18 cellular contexts compared by ENCODE assay signal in genomic region chr6:106101466-106101865, GRCh38. TPM values are rescaled to one million over a fixed set of nuclear protein-coding genes. Genes with fewer than 3 reads are reported as not detected.
DNase-seq lines count a peak whose midpoint lies in the region; ATAC-seq and TF ChIP-seq lines count a peak whose summit lies in the region.
"Had no signal": no experiment of that assay in that cellular context is flagged by ENCODE, and none has a peak within 500 bp of the region (broad histone marks: within the 10 kb centered on the region; RNA-seq: fewer than 3 reads in every experiment).

No MANE protein-coding gene starts in this region.

- peak overlapping the region; percentile 82 for H3K4me3 Mint-ChIP-seq in activated CD4-positive, alpha-beta T cell treated with anti-CD3 and anti-CD28 coated beads for 36 hours
- peak overlapping the region; percentile 99 for H3K4me3 Mint-ChIP-seq in T-helper 17 cell
- H3K4me3 Mint-ChIP-seq in stimulated activated memory B cell treated with anti-CD40 and anti-IgM and Interleukin-4, amounts not matched to agents 10 μg/mL and 1 μg/mL and 100 μg/mL, for 72 hours, result no peak overlapping the region
- H3K4me3 Mint-ChIP-seq: nephron progenitor cell had no signal

- no peak overlapping the region for H3K4me3 ChIP-seq in brain microvascular endothelial cell (ENCODE audit: low read depth, low read length)
- H3K4me3 ChIP-seq: K562 had no signal

- H3K27me3 Mint-ChIP-seq in activated CD4-positive, alpha-beta T cell treated with anti-CD3 and anti-CD28 coated beads for 36 hours, result peaks cover 8% of the 10 kb centered on the region
- H3K27me3 Mint-ChIP-seq in T-helper 17 cell, result no peaks in the 10 kb centered on the region
- H3K27me3 Mint-ChIP-seq in stimulated activated memory B cell treated with anti-CD40 and anti-IgM and Interleukin-4, amounts not matched to agents 10 μg/mL and 1 μg/mL and 100 μg/mL, for 72 hours, result no peaks in the 10 kb centered on the region

- H3K36me3 Mint-ChIP-seq in activated CD4-positive, alpha-beta T cell treated with anti-CD3 and anti-CD28 coated beads for 36 hours (ENCODE audit: low read depth), result peaks cover 57% of the 10 kb centered on the region
- H3K36me3 Mint-ChIP-seq in T-helper 17 cell (ENCODE audit: low read depth), result peaks cover 22% of the 10 kb centered on the region
- H3K36me3 Mint-ChIP-seq in stimulated activated memory B cell treated with anti-CD40 and anti-IgM and Interleukin-4, amounts not matched to agents 10 μg/mL and 1 μg/mL and 100 μg/mL, for 72 hours, result peaks cover 21% of the 10 kb centered on the region

- no peak for TF ChIP-seq CTCF in brain microvascular endothelial cell (IDR thresholded peaks at IDR 0.05; ENCODE audit: low read depth, low read length, missing control alignments)

- in situ Hi-C loops in brain microvascular endothelial cell (cut with HindIII; ENCODE audit: low pct_ligation_motif_present, low sequenced_read_pairs), result no loop called here

- no peak for DNase-seq in activated CD4-positive, alpha-beta T cell treated with anti-CD3 and anti-CD28 coated beads for 36 hours
- no peak for DNase-seq in activated CD4-positive, alpha-beta T cell treated with anti-CD3 and anti-CD28 coated beads for 4 hours
- no peak for DNase-seq in T-helper 17 cell
- no peak for DNase-seq in epithelial cell of prostate (ENCODE audit: low read depth, low spot score)
- DNase-seq in brain microvascular endothelial cell, result no peak
- no peak for DNase-seq in NOMO-1 treated with dmso at 0.1 percent for 144 hours (lab: John Stamatoyannopoulos, UW; ENCODE audit: unreplicated experiment)
- DNase-seq: activated CD4-positive, CD25-positive, alpha-beta regulatory T cell; activated gamma-delta T cell; central memory CD4-positive, alpha-beta T cell; GDM1; heart left ventricle; NCI-H1105 treated with DMSO at 0.1 percent for 48 hours; nephron progenitor cell; right cardiac atrium had no signal

- H3K27ac ChIP-seq in epithelial cell of prostate (peak overlapping the region; percentile 97), brain microvascular endothelial cell (no peak overlapping the region)

- CTCF ChIA-PET in activated CD4-positive, alpha-beta T cell treated with anti-CD3 and anti-CD28 coated beads for 36 hours (lab: Charles Lee), result interaction anchor here (0.6 to 2.2 kb wide), 4 partner anchors 9 to 17 kb away, joined by 3 to 9 read pairs (median 5); no protein-coding TSS in a partner anchor

- POLR2A ChIA-PET in activated CD4-positive, alpha-beta T cell treated with anti-CD3 and anti-CD28 coated beads for 36 hours (lab: Charles Lee), result interaction anchor here (1.0 kb wide), 2 partner anchors 13 to 62 kb away, joined by 3 to 8 read pairs; no protein-coding TSS in a partner anchor

- H3K4me1 Mint-ChIP-seq in activated CD4-positive, alpha-beta T cell treated with anti-CD3 and anti-CD28 coated beads for 36 hours, result peaks cover 89% of the 10 kb centered on the region
- H3K4me1 Mint-ChIP-seq in T-helper 17 cell, result peaks cover 54% of the 10 kb centered on the region
- peaks cover 71% of the 10 kb centered on the region for H3K4me1 Mint-ChIP-seq in stimulated activated memory B cell treated with anti-CD40 and anti-IgM and Interleukin-4, amounts not matched to agents 10 μg/mL and 1 μg/mL and 100 μg/mL, for 72 hours

- peak overlapping the region; percentile 98 for H3K27ac Mint-ChIP-seq in activated CD4-positive, alpha-beta T cell treated with anti-CD3 and anti-CD28 coated beads for 36 hours
- peak overlapping the region; percentile 98 for H3K27ac Mint-ChIP-seq in T-helper 17 cell
- peak overlapping the region; percentile 45 for H3K27ac Mint-ChIP-seq in stimulated activated memory B cell treated with anti-CD40 and anti-IgM and Interleukin-4, amounts not matched to agents 10 μg/mL and 1 μg/mL and 100 μg/mL, for 72 hours
- H3K27ac Mint-ChIP-seq: nephron progenitor cell had no signal

- H3K36me3 ChIP-seq in brain microvascular endothelial cell (replicated peaks), result no peaks in the 10 kb centered on the region

- no peaks in the 10 kb centered on the region for H3K9me3 ChIP-seq in T-helper 17 cell (ENCODE audit: control insufficient read depth, low read length, poor library complexity, severe bottlenecking)
- H3K9me3 ChIP-seq: heart left ventricle had no signal

- no peaks in the 10 kb centered on the region for H3K27me3 ChIP-seq in brain microvascular endothelial cell (replicated peaks)

- H3K9me3 Mint-ChIP-seq in activated CD4-positive, alpha-beta T cell treated with anti-CD3 and anti-CD28 coated beads for 36 hours (ENCODE audit: low read depth), result no peaks in the 10 kb centered on the region
- no peaks in the 10 kb centered on the region for H3K9me3 Mint-ChIP-seq in stimulated activated memory B cell treated with anti-CD40 and anti-IgM and Interleukin-4, amounts not matched to agents 10 μg/mL and 1 μg/mL and 100 μg/mL, for 72 hours
- H3K9me3 Mint-ChIP-seq: nephron progenitor cell had no signal

- intact Hi-C loops in activated CD4-positive, alpha-beta T cell treated with anti-CD3 and anti-CD28 coated beads for 36 hours (cut with DNase I, micrococcal nuclease), result no loop called here

- ATAC-seq in activated CD4-positive, alpha-beta T cell treated with anti-CD3 and anti-CD28 coated beads for 36 hours, result no peak
- no peak for ATAC-seq in T-helper 17 cell
- no peak for ATAC-seq in stimulated activated memory B cell treated with anti-CD40 and anti-IgM and Interleukin-4, amounts not matched to agents 10 μg/mL and 1 μg/mL and 100 μg/mL, for 72 hours
- no peak for ATAC-seq in GM21723 (IDR thresholded peaks at IDR 0.05; ENCODE audit: unreplicated experiment)
- ATAC-seq: heart left ventricle, K562, left lobe of liver, right cardiac atrium had no signal

RNA-seq across cellular contexts. Expression of gene PRDM1, which starts 15.3 kb away (rescaled TPM):
- 10 to 100 TPM; 20.1 to 35.6 TPM for total RNA-seq in activated CD4-positive, alpha-beta T cell treated with anti-CD3 and anti-CD28 coated beads for 36 hours
- total RNA-seq in T-helper 17 cell, result 100 to 1,000 TPM; 122 to 141 TPM

Comparison
In these comparisons a context has a peak if more than half of its experiments do, and no peak if none do; other contexts are left out.
1. H3K27ac Mint-ChIP-seq: peak in every context shown above with its lines; median percentile 98 in activated CD4-positive, alpha-beta T cell treated with anti-CD3 and anti-CD28 coated beads for 36 hours; 98 in T-helper 17 cell; 45 in stimulated activated memory B cell treated with anti-CD40 and anti-IgM and Interleukin-4, amounts not matched to agents 10 μg/mL and 1 μg/mL and 100 μg/mL, for 72 hours.